ENCODE assay signal across 8 cellular contexts in genomic region chr20:58692579-58693225, GRCh38. TPM values are rescaled to one million over a fixed set of nuclear protein-coding genes. Genes with fewer than 3 reads are reported as not detected.
A peak's percentile ranks its signal among the peaks of the same experiment; 100 is the strongest.
DNase-seq lines count a peak whose midpoint lies in the region; ATAC-seq and TF ChIP-seq lines count a peak whose summit lies in the region.

Gene NPEPL1 (plus strand): TSS chr20:58692800. CDS start chr20:58692901, 101 bp downstream.

- TF ChIP-seq CTCF in AG04450 (IDR thresholded peaks at IDR 0.05; ENCODE audit: low read depth, low read length) (no peak), upper lobe of right lung (IDR thresholded peaks at IDR 0.05) (no peak)

- peak within 1 kb of the TSS; percentile 72 for H3K4me3 Mint-ChIP-seq in activated naive CD4-positive, alpha-beta T cell treated with anti-CD3 and anti-CD28 coated beads for 36 hours

- CTCF ChIA-PET in AG04450 (lab: Charles Lee) = interaction anchor here (0.7 to 1.1 kb wide), 2 partner anchors 11 to 463 kb away, joined by 3 to 6 read pairs; no protein-coding TSS in a partner anchor
- CTCF ChIA-PET in activated naive CD4-positive, alpha-beta T cell treated with anti-CD3 and anti-CD28 coated beads for 36 hours (lab: Charles Lee) = interaction anchor here (0.6 to 1.4 kb wide), 4 partner anchors 35 to 182 kb away, joined by 3 to 9 read pairs (median 3); partner anchors contain the start of gene STX16

- peaks cover 25% of the 10 kb centered on the region for H3K36me3 ChIP-seq in upper lobe of right lung

- H3K36me3 Mint-ChIP-seq in activated naive CD4-positive, alpha-beta T cell treated with anti-CD3 and anti-CD28 coated beads for 36 hours (ENCODE audit: low read depth) = peaks cover 4% of the 10 kb centered on the region

- DNase-seq in AG04450 (ENCODE audit: low read depth, low spot score) (no peak), RPMI8226 (peak; percentile 81), globus pallidus (ENCODE audit: low spot score) (peak; percentile 63), pons (ENCODE audit: low spot score) (peak; percentile 34), upper lobe of right lung (peak; percentile 90)
- DNase-seq in activated naive CD4-positive, alpha-beta T cell treated with anti-CD3 and anti-CD28 coated beads for 36 hours = peak; percentile 64

- peak within 1 kb of the TSS; percentile 52 for H3K27ac Mint-ChIP-seq in activated naive CD4-positive, alpha-beta T cell treated with anti-CD3 and anti-CD28 coated beads for 36 hours

- H3K27me3 Mint-ChIP-seq in activated naive CD4-positive, alpha-beta T cell treated with anti-CD3 and anti-CD28 coated beads for 36 hours (ENCODE audit: low read depth) = no peaks in the 10 kb centered on the region

- H3K27me3 ChIP-seq in AG04450 (ENCODE audit: control insufficient read depth, insufficient read depth, low read length) = no peaks in the 10 kb centered on the region
- H3K27me3 ChIP-seq in upper lobe of right lung = no peaks in the 10 kb centered on the region

- POLR2A ChIA-PET in AG04450 (lab: Yijun Ruan, JAX) = interaction anchor here (1.0 kb wide), 1 partner anchor 41 kb away, joined by 5 read pairs; the partner anchor contains the start of gene STX16

- H3K4me1 Mint-ChIP-seq in activated naive CD4-positive, alpha-beta T cell treated with anti-CD3 and anti-CD28 coated beads for 36 hours (ENCODE audit: low read depth) = peaks cover 9% of the 10 kb centered on the region

- peaks cover 34% of the 10 kb centered on the region for H3K4me1 ChIP-seq in upper lobe of right lung

- intact Hi-C loops in activated naive CD4-positive, alpha-beta T cell treated with anti-CD3 and anti-CD28 coated beads for 36 hours (cut with micrococcal nuclease) = loop anchor here (1.0 to 5.0 kb wide), 2 partner anchors 42 to 455 kb away; no protein-coding TSS in a partner anchor
- intact Hi-C loops in upper lobe of right lung (cut with DNase I) = no loop called here

- H3K4me3 ChIP-seq in AG04450 (ENCODE audit: low read depth, low read length) (peak within 1 kb of the TSS; percentile 55), upper lobe of right lung (peak within 1 kb of the TSS; percentile 60)

- H3K27ac ChIP-seq in AG04450 (ENCODE audit: low read depth, low read length) (peak within 1 kb of the TSS; percentile 31), upper lobe of right lung (peak within 1 kb of the TSS; percentile 96)

- peak; percentile 94 for ATAC-seq in GM19025 (IDR thresholded peaks at IDR 0.05; ENCODE audit: low read depth, unreplicated experiment)
- ATAC-seq in HG03342 (IDR thresholded peaks at IDR 0.05; ENCODE audit: unreplicated experiment) = peak; percentile 89
- ATAC-seq in upper lobe of right lung = peak; percentile 91

- H3K9me3 ChIP-seq in AG04450 (ENCODE audit: control insufficient read depth, insufficient read depth, low read length) (peaks cover 6% of the 10 kb centered on the region; the same call in 1 of the 2 replicates), upper lobe of right lung (no peaks in the 10 kb centered on the region)

- no peaks in the 10 kb centered on the region for H3K9me3 Mint-ChIP-seq in activated naive CD4-positive, alpha-beta T cell treated with anti-CD3 and anti-CD28 coated beads for 36 hours

RNA-seq across cellular contexts. Expression of gene NPEPL1, which starts in this region (rescaled TPM):
- polyA plus RNA-seq in AG04450 (2011; rRNA removed) = 3.6 and 5.1 TPM in 2 replicates
- polyA minus RNA-seq in AG04450 (2011; rRNA and poly(A)+ RNA removed) = 4.6 and 8.0 TPM in 2 replicates
- 10 to 100 TPM; 14.3 to 14.5 TPM for total RNA-seq in activated naive CD4-positive, alpha-beta T cell treated with anti-CD3 and anti-CD28 coated beads for 36 hours
- total RNA-seq in upper lobe of right lung = 41.6 TPM
